Comparison of ENCODE assay signal across 8 cellular contexts in the genomic region with DNA sequence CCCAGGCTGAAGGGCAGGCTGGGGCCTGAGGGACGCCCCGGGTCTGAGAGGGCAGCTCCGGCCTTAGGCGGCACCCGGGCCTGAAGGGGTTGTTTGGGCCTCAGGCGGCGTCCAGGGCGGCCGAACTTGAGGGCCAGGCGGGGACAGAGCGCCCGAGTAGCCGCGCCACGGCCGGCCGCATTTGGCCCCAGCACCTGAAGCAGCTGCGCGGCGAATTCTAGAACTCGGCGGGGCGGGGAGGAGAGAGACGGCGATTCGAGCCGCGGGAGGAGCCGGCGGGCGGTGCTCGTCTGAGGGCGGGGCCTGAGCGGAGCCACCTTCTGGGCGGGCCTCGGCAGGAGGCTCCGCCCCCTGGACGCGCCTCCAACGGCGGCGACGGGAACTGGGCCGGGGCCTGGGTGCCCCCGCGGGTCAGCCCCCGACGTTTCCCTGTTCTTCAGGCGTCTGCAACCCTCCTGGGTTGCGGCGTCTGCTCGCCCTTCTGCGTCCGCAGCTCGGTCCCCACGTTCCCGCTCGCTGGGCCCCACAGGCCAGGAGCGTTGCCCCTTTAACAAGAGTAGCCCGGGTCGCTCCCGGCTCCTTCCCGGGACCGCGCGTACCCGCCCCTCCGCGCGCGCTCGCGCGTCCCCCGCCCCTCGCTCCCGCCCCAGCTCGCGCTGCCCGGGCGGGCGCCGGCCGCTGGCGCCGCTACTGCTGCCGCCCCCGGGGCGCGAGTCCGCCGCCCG. TPM values are rescaled to one million over a fixed set of nuclear protein-coding genes. Genes with fewer than 3 reads are reported as not detected.
A peak's percentile ranks its signal among the peaks of the same experiment; 100 is the strongest.
DNase-seq lines count a peak whose midpoint lies in the region; ATAC-seq, FAIRE-seq and TF ChIP-seq lines count a peak whose summit lies in the region.

A gene with protein sequence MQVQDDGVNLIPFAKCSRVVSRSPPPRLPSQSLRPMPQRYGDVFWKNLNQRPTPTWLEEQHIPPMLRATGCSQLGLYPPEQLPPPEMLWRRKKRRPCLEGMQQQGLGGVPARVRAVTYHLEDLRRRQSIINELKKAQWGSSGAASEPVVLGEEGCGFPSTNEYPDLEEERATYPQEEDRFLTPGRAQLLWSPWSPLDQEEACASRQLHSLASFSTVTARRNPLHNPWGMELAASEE (minus strand): TSS at position 221 of the 725 bp plus-strand sequence. CDS start 3,085 bp downstream, outside the sequence.
A gene (plus strand): TSS at position 649 of the 725 bp plus-strand sequence. CDS start 2,297 bp downstream, outside the sequence.

- peak; percentile 95 for ATAC-seq in SK-N-SH treated with all-trans-retinoic acid at 6 μM for 48 hours
- ATAC-seq in pancreas = peak; percentile 94 to 97 (median 94)

- H3K27me3 ChIP-seq in MM.1S (replicated peaks; ENCODE audit: insufficient read depth, low read length) (no peaks in the 10 kb centered on the region; the same call in 1 of the 2 replicates), pancreas (no peaks in the 10 kb centered on the region), thyroid gland (no peaks in the 10 kb centered on the region)

- H3K4me3 ChIP-seq in MM.1S (ENCODE audit: low read length) (peak within 1 kb of the TSS; percentile 95), pancreas (peak within 1 kb of the TSS; percentile 55 to 98 (median 94)), thyroid gland (replicated peaks in 1 of 3) (peak within 1 kb of the TSS; percentile 91 to 99 (median 93))

- peaks cover 21% of the 10 kb centered on the region for H3K4me1 Mint-ChIP-seq in activated naive CD8-positive, alpha-beta T cell (ENCODE audit: low read depth)

- no peaks in the 10 kb centered on the region for H3K9me2 ChIP-seq in MM.1S (replicated peaks; ENCODE audit: insufficient read depth, low read length)

- H3K36me3 Mint-ChIP-seq in activated naive CD8-positive, alpha-beta T cell = peaks cover 2% of the 10 kb centered on the region

- H3K27ac ChIP-seq in MM.1S (ENCODE audit: low read length) (peak within 1 kb of the TSS; percentile 60; the same call in 1 of the 2 replicates), pancreas (peak within 1 kb of the TSS; percentile 81 to 93 (median 90)), thyroid gland (peak within 1 kb of the TSS; percentile 89 to 99 (median 98))

- H3K27me3 Mint-ChIP-seq in activated naive CD8-positive, alpha-beta T cell = no peaks in the 10 kb centered on the region

- 0% methylated on average over 55 to 93 of the region's 93 CpGs for WGBS in pancreas, 2 donors
- whole genome bisulfite sequencing in thyroid gland, 2 donors = 0% methylated on average over 2 of the region's 93 CpGs; no CpG with 5 or more reads in 1 of the 2 donors

- peaks cover 15% of the 10 kb centered on the region for H3K79me2 ChIP-seq in MM.1S (ENCODE audit: low read length)

- peak within 1 kb of the TSS; percentile 73 for H3K9ac ChIP-seq in MM.1S (ENCODE audit: low read length)

- H3K4me1 ChIP-seq in MM.1S (ENCODE audit: low read length) (peaks cover 18% of the 10 kb centered on the region), pancreas (peaks cover 4 to 15% (median 11%) of the 10 kb centered on the region in 3 donors), thyroid gland (peaks cover 21 to 26% of the 10 kb centered on the region in 2 donors)

- no peak for TF ChIP-seq CTCF in MM.1S (IDR thresholded peaks at IDR 0.05; ENCODE audit: low read length)
- TF ChIP-seq CTCF in pancreas (IDR thresholded peaks at IDR 0.05) = peak in 1 of 4 donors; percentile 14
- peak in 3 of 6 experiments; percentile 20 to 42 (median 28) for TF ChIP-seq CTCF in thyroid gland (IDR thresholded peaks at IDR 0.05)

- TF ChIP-seq POLR2A in thyroid gland (IDR thresholded peaks at IDR 0.05) = peak in 1 of 2 donors; percentile 93

- no peaks in the 10 kb centered on the region for H4K20me1 ChIP-seq in MM.1S (ENCODE audit: insufficient read depth, low read length)

- peaks cover 5% of the 10 kb centered on the region; the same call in 1 of the 2 replicates for H3F3A ChIP-seq in MM.1S (ENCODE audit: insufficient read depth, low read length)

- H2AFZ ChIP-seq in MM.1S (ENCODE audit: low read length) = peak within 1 kb of the TSS; percentile 94

- H3K36me3 ChIP-seq in MM.1S (replicated peaks; ENCODE audit: insufficient read depth, low read length) (no peaks in the 10 kb centered on the region), pancreas (peaks cover 0 to 11% (median 7%) of the 10 kb centered on the region in 3 donors), thyroid gland (peaks cover 16% of the 10 kb centered on the region in 2 donors)

- peak; percentile 99 for DNase-seq in GM03348 (ENCODE audit: low spot score)
- DNase-seq in HCEC 1CT = peak; percentile 87
- DNase-seq in MM.1S = peak; percentile 93
- peak; percentile 85 to 99 (median 96) for DNase-seq in head of caudate nucleus
- DNase-seq in pancreas = peak; percentile 93 to 98 (median 96)
- peak; percentile 95 to 97 for DNase-seq in thyroid gland

- H3K27ac Mint-ChIP-seq in activated naive CD8-positive, alpha-beta T cell = peak within 1 kb of the TSS; percentile 83

- intact Hi-C loops in head of caudate nucleus (cut with DNase I) (no loop called here), pancreas (cut with DNase I) (no loop called here), thyroid gland (cut with DNase I) (no loop called here)

- no peaks in the 10 kb centered on the region for H3K9me3 Mint-ChIP-seq in activated naive CD8-positive, alpha-beta T cell (ENCODE audit: low read depth)

- peak within 1 kb of the TSS; percentile 99 for H3K4me2 ChIP-seq in MM.1S (ENCODE audit: low read depth, low read length)

- FAIRE-seq in pancreas (lab: Jason Lieb, UNC) = no peak

- H3K9me3 ChIP-seq in MM.1S (replicated peaks; ENCODE audit: insufficient read depth, low read length) = no peaks in the 10 kb centered on the region
- no peaks in the 10 kb centered on the region for H3K9me3 ChIP-seq in pancreas
- H3K9me3 ChIP-seq in thyroid gland = no peaks in the 10 kb centered on the region

- H3K4me3 Mint-ChIP-seq in activated naive CD8-positive, alpha-beta T cell = peak within 1 kb of the TSS; percentile 82

TF ChIP-seq in SK-N-SH treated with all-trans-retinoic acid at 6 μM for 48 hours, 23 proteins besides CTCF, POLR2A, EP300 and RAD21:
- TF ChIP-seq, protein P1, sequence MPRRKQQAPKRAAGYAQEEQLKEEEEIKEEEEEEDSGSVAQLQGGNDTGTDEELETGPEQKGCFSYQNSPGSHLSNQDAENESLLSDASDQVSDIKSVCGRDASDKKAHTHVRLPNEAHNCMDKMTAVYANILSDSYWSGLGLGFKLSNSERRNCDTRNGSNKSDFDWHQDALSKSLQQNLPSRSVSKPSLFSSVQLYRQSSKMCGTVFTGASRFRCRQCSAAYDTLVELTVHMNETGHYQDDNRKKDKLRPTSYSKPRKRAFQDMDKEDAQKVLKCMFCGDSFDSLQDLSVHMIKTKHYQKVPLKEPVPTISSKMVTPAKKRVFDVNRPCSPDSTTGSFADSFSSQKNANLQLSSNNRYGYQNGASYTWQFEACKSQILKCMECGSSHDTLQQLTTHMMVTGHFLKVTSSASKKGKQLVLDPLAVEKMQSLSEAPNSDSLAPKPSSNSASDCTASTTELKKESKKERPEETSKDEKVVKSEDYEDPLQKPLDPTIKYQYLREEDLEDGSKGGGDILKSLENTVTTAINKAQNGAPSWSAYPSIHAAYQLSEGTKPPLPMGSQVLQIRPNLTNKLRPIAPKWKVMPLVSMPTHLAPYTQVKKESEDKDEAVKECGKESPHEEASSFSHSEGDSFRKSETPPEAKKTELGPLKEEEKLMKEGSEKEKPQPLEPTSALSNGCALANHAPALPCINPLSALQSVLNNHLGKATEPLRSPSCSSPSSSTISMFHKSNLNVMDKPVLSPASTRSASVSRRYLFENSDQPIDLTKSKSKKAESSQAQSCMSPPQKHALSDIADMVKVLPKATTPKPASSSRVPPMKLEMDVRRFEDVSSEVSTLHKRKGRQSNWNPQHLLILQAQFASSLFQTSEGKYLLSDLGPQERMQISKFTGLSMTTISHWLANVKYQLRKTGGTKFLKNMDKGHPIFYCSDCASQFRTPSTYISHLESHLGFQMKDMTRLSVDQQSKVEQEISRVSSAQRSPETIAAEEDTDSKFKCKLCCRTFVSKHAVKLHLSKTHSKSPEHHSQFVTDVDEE (CRISPR knock-in tag; IDR thresholded peaks at IDR 0.05) = no peak
- no peak for TF ChIP-seq GLIS3 (CRISPR knock-in tag; IDR thresholded peaks at IDR 0.05)
- no peak for TF ChIP-seq ZNF565 (CRISPR knock-in tag; conservative IDR thresholded peaks at IDR 0.05; ENCODE audit: low read depth)
- no peak for TF ChIP-seq ZNF8 (CRISPR knock-in tag; IDR thresholded peaks at IDR 0.05)

RNA-seq across cellular contexts. Expression of the first gene that starts in this region (rescaled TPM):
- total RNA-seq in pancreas (under 1 TPM; 0.28 to 0.81 (median 0.34) TPM), thyroid gland (1 to 10 TPM; 1.0 to 2.3 (median 1.4) TPM)
- 1 to 10 TPM; 1.8 to 2.4 TPM for polyA plus RNA-seq in pancreas

RNA-seq across cellular contexts. Expression of the second gene that starts in this region (rescaled TPM):
- total RNA-seq in pancreas (100 to 1,000 TPM in 1 of 6 donors, 10 to 100 TPM in 5; 72.8 to 103 (median 78.7) TPM), thyroid gland (100 to 1,000 TPM in 1 of 4 donors, 10 to 100 TPM in 3; 67.3 to 134 (median 86.9) TPM)
- 10 to 100 TPM; 22.3 to 41.6 TPM for polyA plus RNA-seq in pancreas

Comparison
In these comparisons a context has a peak if more than half of its experiments do, and no peak if none do; other contexts are left out.
1. Peak in every context shown above with its lines: DNase-seq, ATAC-seq, H3K4me3 ChIP-seq and H3K27ac ChIP-seq.